In genomic region chr10:86372119-86372784, GRCh38 we compare ENCODE assay signal across 26 cellular contexts. TPM values are rescaled to one million over a fixed set of nuclear protein-coding genes. Genes with fewer than 3 reads are reported as not detected.
DNase-seq lines count a peak whose midpoint lies in the region; ATAC-seq and TF ChIP-seq lines count a peak whose summit lies in the region.
"Had no signal": no experiment of that assay in that cellular context is flagged by ENCODE, and none has a peak within 500 bp of the region (broad histone marks: within the 10 kb centered on the region; RNA-seq: fewer than 3 reads in every experiment).

No MANE protein-coding gene starts in this region.

- POLR2A ChIA-PET in activated CD4-positive, alpha-beta memory T cell treated with anti-CD3 and anti-CD28 coated beads for 36 hours (lab: Charles Lee), result no interaction called here
- POLR2A ChIA-PET in activated CD4-positive, alpha-beta memory T cell treated with anti-CD3 and anti-CD28 coated beads, Interleukin-2, amount 10 ng/mL, durations not matched to agents 7 days and 5 days (lab: Charles Lee), result no interaction called here

- no peaks in the 10 kb centered on the region for H3K36me3 ChIP-seq in WERI-Rb-1
- H3K36me3 ChIP-seq in tibial artery, result no peaks in the 10 kb centered on the region
- H3K36me3 ChIP-seq: HAP-1 had no signal

- no peak overlapping the region for H3K27ac Mint-ChIP-seq in activated CD4-positive, alpha-beta memory T cell treated with anti-CD3 and anti-CD28 coated beads for 36 hours
- no peak overlapping the region for H3K27ac Mint-ChIP-seq in activated CD4-positive, alpha-beta memory T cell treated with anti-CD3 and anti-CD28 coated beads, Interleukin-2, amount 10 ng/mL, durations not matched to agents 7 days and 5 days
- H3K27ac Mint-ChIP-seq: CD8-positive, alpha-beta T cell had no signal

- H3K4me3 Mint-ChIP-seq in activated CD4-positive, alpha-beta memory T cell treated with anti-CD3 and anti-CD28 coated beads for 36 hours, result no peak overlapping the region
- H3K4me3 Mint-ChIP-seq in activated CD4-positive, alpha-beta memory T cell treated with anti-CD3 and anti-CD28 coated beads, Interleukin-2, amount 10 ng/mL, durations not matched to agents 7 days and 5 days, result no peak overlapping the region
- H3K4me3 Mint-ChIP-seq: CD8-positive, alpha-beta T cell had no signal

- H3K27me3 Mint-ChIP-seq in activated CD4-positive, alpha-beta memory T cell treated with anti-CD3 and anti-CD28 coated beads for 36 hours, result peaks cover 32% of the 10 kb centered on the region
- peaks cover 56% of the 10 kb centered on the region for H3K27me3 Mint-ChIP-seq in activated CD4-positive, alpha-beta memory T cell treated with anti-CD3 and anti-CD28 coated beads, Interleukin-2, amount 10 ng/mL, durations not matched to agents 7 days and 5 days

- intact Hi-C loops in activated CD4-positive, alpha-beta memory T cell treated with anti-CD3 and anti-CD28 coated beads for 36 hours (cut with micrococcal nuclease), result no loop called here
- intact Hi-C loops in tibial artery (cut with DNase I; ENCODE audit: low total_unique reads), result no loop called here

- CTCF ChIA-PET in activated CD4-positive, alpha-beta memory T cell treated with anti-CD3 and anti-CD28 coated beads for 36 hours (lab: Charles Lee), result no interaction called here
- CTCF ChIA-PET in activated CD4-positive, alpha-beta memory T cell treated with anti-CD3 and anti-CD28 coated beads, Interleukin-2, amount 10 ng/mL, durations not matched to agents 7 days and 5 days (lab: Charles Lee), result no interaction called here

- DNase-seq in activated CD4-positive, alpha-beta memory T cell treated with anti-CD3 and anti-CD28 coated beads for 36 hours, result peak; percentile 3
- DNase-seq in activated CD4-positive, alpha-beta memory T cell treated with anti-CD3 and anti-CD28 coated beads, Interleukin-2, amount 10 ng/mL, durations not matched to agents 7 days and 5 days, result no peak
- DNase-seq in WERI-Rb-1 (peak; percentile 2), left lobe of liver (ENCODE audit: low spot score) (peak; percentile 21), tibial artery (peak; percentile 5 to 49), DMS114 treated with DMSO at 0.1 percent for 48 hours (lab: John Stamatoyannopoulos, UW; ENCODE audit: unreplicated experiment) (no peak), NCI-H526 (lab: John Stamatoyannopoulos, UW) (no peak)
- DNase-seq: ACHN; C1 segment of cervical spinal cord; CD8-positive, alpha-beta T cell; DMS153; GM23248; KBM-7; NCI-H1092; NCI-H146; NCI-H2029; NCI-H226; NCI-H510A treated with DMSO at 0.1 percent for 48 hours; NCI-H774; NK-92 treated with Interleukin-12 subunit alpha and Interleukin-12 subunit beta, amount 100 ng/mL, for 24 hours; SHP77 had no signal

- H3K27ac ChIP-seq in WERI-Rb-1 (no peak overlapping the region), tibial artery (no peak overlapping the region)
- H3K27ac ChIP-seq: 22Rv1, GM23248, HL-60 had no signal

- no peak overlapping the region for H3K4me3 ChIP-seq in WERI-Rb-1 (ENCODE audit: low read depth, low read length)
- H3K4me3 ChIP-seq in tibial artery, result no peak overlapping the region
- H3K4me3 ChIP-seq: GM23248, HAP-1 had no signal

- no peak for TF ChIP-seq POLR2A in GM18505 (IDR thresholded peaks at IDR 0.05; ENCODE audit: borderline replicate concordance, extremely low read depth, insufficient read depth, insufficient read length)

- TF ChIP-seq CTCF in WERI-Rb-1 (IDR thresholded peaks at IDR 0.05; ENCODE audit: low read depth, low read length) (no peak), tibial artery (IDR thresholded peaks at IDR 0.05) (no peak)

- peaks cover 0 to 11% (median 8%) of the 10 kb centered on the region in 4 donors for H3K4me1 ChIP-seq in tibial artery

- no peak for ATAC-seq in left lobe of liver
- no peak for ATAC-seq in GM18505 (IDR thresholded peaks at IDR 0.05; ENCODE audit: unreplicated experiment)
- ATAC-seq: CD8-positive, alpha-beta T cell had no signal

- H3K4me1 Mint-ChIP-seq in activated CD4-positive, alpha-beta memory T cell treated with anti-CD3 and anti-CD28 coated beads for 36 hours (ENCODE audit: low read depth), result no peaks in the 10 kb centered on the region
- peaks cover 3% of the 10 kb centered on the region for H3K4me1 Mint-ChIP-seq in activated CD4-positive, alpha-beta memory T cell treated with anti-CD3 and anti-CD28 coated beads, Interleukin-2, amount 10 ng/mL, durations not matched to agents 7 days and 5 days

- no peaks in the 10 kb centered on the region for H3K9me3 Mint-ChIP-seq in activated CD4-positive, alpha-beta memory T cell treated with anti-CD3 and anti-CD28 coated beads for 36 hours
- no peaks in the 10 kb centered on the region for H3K9me3 Mint-ChIP-seq in activated CD4-positive, alpha-beta memory T cell treated with anti-CD3 and anti-CD28 coated beads, Interleukin-2, amount 10 ng/mL, durations not matched to agents 7 days and 5 days
- H3K9me3 Mint-ChIP-seq: CD8-positive, alpha-beta T cell had no signal

- H3K9me3 ChIP-seq in WERI-Rb-1 (ENCODE audit: severe bottlenecking) (no peaks in the 10 kb centered on the region), tibial artery (no peaks in the 10 kb centered on the region)
- H3K9me3 ChIP-seq: HAP-1 had no signal

- H3K36me3 Mint-ChIP-seq in activated CD4-positive, alpha-beta memory T cell treated with anti-CD3 and anti-CD28 coated beads for 36 hours, result no peaks in the 10 kb centered on the region
- H3K36me3 Mint-ChIP-seq in activated CD4-positive, alpha-beta memory T cell treated with anti-CD3 and anti-CD28 coated beads, Interleukin-2, amount 10 ng/mL, durations not matched to agents 7 days and 5 days (ENCODE audit: low read depth), result no peaks in the 10 kb centered on the region
- H3K36me3 Mint-ChIP-seq: CD8-positive, alpha-beta T cell had no signal

- H3K27me3 ChIP-seq in WERI-Rb-1 (ENCODE audit: insufficient read depth, low read depth, severe bottlenecking) (peaks cover 51% of the 10 kb centered on the region), tibial artery (peaks cover 0 to 55% of the 10 kb centered on the region in 2 donors)

RNA-seq across cellular contexts. Expression of gene GRID1, which starts 5.7 kb away (rescaled TPM):
- not detected for total RNA-seq in activated CD4-positive, alpha-beta memory T cell treated with anti-CD3 and anti-CD28 coated beads for 36 hours
- not detected for total RNA-seq in activated CD4-positive, alpha-beta memory T cell treated with anti-CD3 and anti-CD28 coated beads, Interleukin-2, amount 10 ng/mL, durations not matched to agents 7 days and 5 days
- total RNA-seq in left lobe of liver, result 0.58 TPM
- total RNA-seq: CD8-positive, alpha-beta T cell; GM23248; HT-29 had no signal

Comparison
In these comparisons a context has a peak if more than half of its experiments do, and no peak if none do; other contexts are left out.
1. DNase-seq: peak in activated CD4-positive, alpha-beta memory T cell treated with anti-CD3 and anti-CD28 coated beads for 36 hours (single experiment), WERI-Rb-1 (single experiment), left lobe of liver (single experiment) and tibial artery (2 of 2); none in activated CD4-positive, alpha-beta memory T cell treated with anti-CD3 and anti-CD28 coated beads, Interleukin-2, amount 10 ng/mL, durations not matched to agents 7 days and 5 days (single experiment), DMS114 treated with DMSO at 0.1 percent for 48 hours (single experiment) and NCI-H526 (0 of 2).